22 cellular contexts compared by ENCODE assay signal in the genomic region with DNA sequence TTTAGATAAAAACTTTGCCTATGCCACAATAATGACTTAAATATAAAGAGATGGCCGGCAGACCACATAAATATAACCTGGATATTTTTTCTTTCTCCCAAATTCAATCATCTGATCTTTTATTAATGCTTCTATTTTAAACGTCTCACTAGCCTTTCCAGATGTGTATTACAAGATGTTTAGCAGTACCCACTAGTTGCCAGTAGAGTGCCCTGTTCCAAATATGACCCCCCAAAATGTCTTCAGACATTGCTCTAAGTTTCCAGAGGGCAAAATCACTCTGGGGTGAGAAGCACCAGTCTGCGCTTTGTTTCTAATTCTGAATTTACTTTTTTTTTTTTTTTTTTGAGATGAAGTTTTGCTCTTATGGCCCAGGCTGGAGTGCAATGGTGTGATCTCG.
DNase-seq lines count a peak whose midpoint lies in the region; ATAC-seq and TF ChIP-seq lines count a peak whose summit lies in the region.
"Had no signal": no experiment of that assay in that cellular context is flagged by ENCODE, and none has a peak within 500 bp of the region (broad histone marks: within the 10 kb centered on the region; RNA-seq: fewer than 3 reads in every experiment).

No MANE protein-coding gene starts in this region.

- intact Hi-C loops in CD14-positive monocyte (cut with micrococcal nuclease) = loop anchor here in 1 of 2 donors (5.0 kb wide), 1 partner anchor 44 kb away; no protein-coding TSS in a partner anchor

- H3K27me3 Mint-ChIP-seq in CD14-positive monocyte (ENCODE audit: low read depth in 3 of 3) (no peaks in the 10 kb centered on the region), endodermal cell (ENCODE audit: insufficient read depth) (peaks cover 2% of the 10 kb centered on the region)
- H3K27me3 Mint-ChIP-seq: effector memory CD8-positive, alpha-beta T cell; natural killer cell treated with Interleukin-12 subunit alpha and Interleukin-12 subunit beta and Interleukin-15 and Interleukin-18, amount 100 ng/mL, for 72 hours; stimulated activated memory B cell treated with anti-CD40 and anti-IgM and Interleukin-4, amounts not matched to agents 10 μg/mL and 1 μg/mL and 100 μg/mL, for 72 hours had no signal

- H3K4me1 Mint-ChIP-seq in CD14-positive monocyte (peaks cover 21% of the 10 kb centered on the region), endodermal cell (peaks cover 26% of the 10 kb centered on the region)
- H3K4me1 Mint-ChIP-seq: CD4-positive, CD25-positive, alpha-beta regulatory T cell had no signal

- no peak for DNase-seq in CD14-positive monocyte (ENCODE audit: low spot score)
- DNase-seq in NB4 (ENCODE audit: low read depth) = peak; percentile 4
- DNase-seq in endodermal cell = no peak
- DNase-seq in hepatic stellate cell (ENCODE audit: low spot score) = no peak
- no peak for DNase-seq in medulla oblongata (ENCODE audit: extremely low spot score)
- DNase-seq: activated CD4-positive, alpha-beta T cell treated with anti-CD3 and anti-CD28 coated beads for 1 hour; activated naive CD4-positive, alpha-beta T cell treated with anti-CD3 and anti-CD28 coated beads, Interleukin-2, amount 50 U/mL, for 16 hours; CD4-positive, CD25-positive, alpha-beta regulatory T cell; effector memory CD8-positive, alpha-beta T cell; GF-D8; glutamatergic neuron; left colon; midbrain; NCI-H1092; NCI-H2081; RPMI8226; testis had no signal

- H3K9ac ChIP-seq in endodermal cell (ENCODE audit: extremely low read depth, low read length, poor library complexity, severe bottlenecking) = no peak overlapping the region

- no peaks in the 10 kb centered on the region for H3K27me3 ChIP-seq in endodermal cell (ENCODE audit: control insufficient read depth, insufficient read depth, low read length, poor library complexity, severe bottlenecking)
- H3K27me3 ChIP-seq: testis had no signal

- TF ChIP-seq POLR2A in NB4 (IDR thresholded peaks at IDR 0.05; ENCODE audit: extremely low read depth, insufficient read length) = no peak

- H3K4me3 ChIP-seq in NB4 (ENCODE audit: low read depth, low read length) (no peak overlapping the region), endodermal cell (ENCODE audit: low read length) (no peak overlapping the region)
- H3K4me3 ChIP-seq: testis had no signal

- ATAC-seq in HG03442 (IDR thresholded peaks at IDR 0.05; ENCODE audit: unreplicated experiment) = no peak
- ATAC-seq in GM21529 (IDR thresholded peaks at IDR 0.05; ENCODE audit: unreplicated experiment) = no peak
- ATAC-seq: effector memory CD8-positive, alpha-beta T cell; left colon; natural killer cell treated with Interleukin-12 subunit alpha and Interleukin-12 subunit beta and Interleukin-15 and Interleukin-18, amount 100 ng/mL, for 72 hours; stimulated activated memory B cell treated with anti-CD40 and anti-IgM and Interleukin-4, amounts not matched to agents 10 μg/mL and 1 μg/mL and 100 μg/mL, for 72 hours had no signal

- H3K27ac Mint-ChIP-seq in CD14-positive monocyte (no peak overlapping the region), endodermal cell (no peak overlapping the region)
- H3K27ac Mint-ChIP-seq: CD4-positive, CD25-positive, alpha-beta regulatory T cell; effector memory CD8-positive, alpha-beta T cell; natural killer cell treated with Interleukin-12 subunit alpha and Interleukin-12 subunit beta and Interleukin-15 and Interleukin-18, amount 100 ng/mL, for 72 hours; stimulated activated memory B cell treated with anti-CD40 and anti-IgM and Interleukin-4, amounts not matched to agents 10 μg/mL and 1 μg/mL and 100 μg/mL, for 72 hours had no signal

- H3K9me3 Mint-ChIP-seq in CD14-positive monocyte (peaks cover 0 to 4% (median 0%) of the 10 kb centered on the region in 7 donors), endodermal cell (no peaks in the 10 kb centered on the region)
- H3K9me3 Mint-ChIP-seq: stimulated activated memory B cell treated with anti-CD40 and anti-IgM and Interleukin-4, amounts not matched to agents 10 μg/mL and 1 μg/mL and 100 μg/mL, for 72 hours had no signal

- no peaks in the 10 kb centered on the region for H3K36me3 ChIP-seq in endodermal cell (ENCODE audit: control insufficient read depth, insufficient read depth, low read length)

- peaks cover 0 to 7% of the 10 kb centered on the region in 2 donors for H3K36me3 Mint-ChIP-seq in CD14-positive monocyte
- no peaks in the 10 kb centered on the region for H3K36me3 Mint-ChIP-seq in endodermal cell (ENCODE audit: low read depth)
- H3K36me3 Mint-ChIP-seq: CD4-positive, CD25-positive, alpha-beta regulatory T cell; natural killer cell treated with Interleukin-12 subunit alpha and Interleukin-12 subunit beta and Interleukin-15 and Interleukin-18, amount 100 ng/mL, for 72 hours; stimulated activated memory B cell treated with anti-CD40 and anti-IgM and Interleukin-4, amounts not matched to agents 10 μg/mL and 1 μg/mL and 100 μg/mL, for 72 hours had no signal

- no peak overlapping the region for H3K27ac ChIP-seq in endodermal cell (ENCODE audit: low read depth, low read length)
- H3K27ac ChIP-seq: testis had no signal

- no peak overlapping the region for H3K4me3 Mint-ChIP-seq in CD14-positive monocyte
- no peak overlapping the region for H3K4me3 Mint-ChIP-seq in endodermal cell
- H3K4me3 Mint-ChIP-seq: CD4-positive, CD25-positive, alpha-beta regulatory T cell; effector memory CD8-positive, alpha-beta T cell; natural killer cell treated with Interleukin-12 subunit alpha and Interleukin-12 subunit beta and Interleukin-15 and Interleukin-18, amount 100 ng/mL, for 72 hours; stimulated activated memory B cell treated with anti-CD40 and anti-IgM and Interleukin-4, amounts not matched to agents 10 μg/mL and 1 μg/mL and 100 μg/mL, for 72 hours had no signal

- H3K9me3 ChIP-seq in endodermal cell (ENCODE audit: control insufficient read depth, low read length) = no peaks in the 10 kb centered on the region
- H3K9me3 ChIP-seq: testis had no signal

- peaks cover 10% of the 10 kb centered on the region for H3K4me1 ChIP-seq in endodermal cell (ENCODE audit: control insufficient read depth, insufficient read depth, low read length)
- H3K4me1 ChIP-seq: testis had no signal

- 86 to 88% methylated on average over 2 to 4 of the region's 4 CpGs for WGBS in endodermal cell (ENCODE audit: insufficient coverage in 1 of 2, insufficient read length in 1 of 2), 2 experiments

- TF ChIP-seq CTCF in CD14-positive monocyte (IDR thresholded peaks at IDR 0.05) (peak; percentile 17), GM12873 (IDR thresholded peaks at IDR 0.05; ENCODE audit: insufficient read depth, low read depth, low read length, missing control alignments) (peak; percentile 26), NB4 (IDR thresholded peaks at IDR 0.05; ENCODE audit: low read depth, low read length) (no peak), endodermal cell (conservative IDR thresholded peaks at IDR 0.05) (peak; percentile 58)
